19 cellular contexts compared by ENCODE assay signal in genomic region chr15:70650567-70650966, GRCh38.
"Had no signal": no experiment of that assay in that cellular context is flagged by ENCODE, and none has a peak within 500 bp of the region (broad histone marks: within the 10 kb centered on the region; RNA-seq: fewer than 3 reads in every experiment).

No MANE protein-coding gene starts in this region.

- H3K36me3 ChIP-seq: breast epithelium, Peyer's patch had no signal

- H3K27ac ChIP-seq: breast epithelium, Peyer's patch had no signal

- H3K27me3 ChIP-seq: breast epithelium, Peyer's patch had no signal

- DNase-seq: activated B cell treated with CpG ODN at 0.5 μM for 24 hours; activated CD4-positive, alpha-beta memory T cell treated with anti-CD3 and anti-CD28 coated beads, Interleukin-2, amount 10 ng/mL, durations not matched to agents 7 days and 5 days; activated CD4-positive, alpha-beta T cell treated with anti-CD3 and anti-CD28 coated beads, Interleukin-2, amount 10 ng/mL, durations not matched to agents 7 days and 5 days; aorta; central memory CD4-positive, alpha-beta T cell; Kasumi-1; KBM-7; NCI-H1048; NCI-H146; NCI-H1930; NCI-H345; NCI-H510A; NCI-H526 treated with DMSO at 0.1 percent for 48 hours; Peyer's patch; SIG-M5; T-helper 17 cell; T-helper 9 cell had no signal

- FAIRE-seq: TTC549 had no signal

- ATAC-seq: T-helper 17 cell had no signal

- H3K4me3 ChIP-seq: breast epithelium, Peyer's patch had no signal

- H3K4me1 ChIP-seq: breast epithelium, Peyer's patch had no signal

- H3K9me3 ChIP-seq: breast epithelium, Peyer's patch had no signal
